In genomic region chr16:75319513-75320401, GRCh38 we compare ENCODE assay signal across 8 cellular contexts.
DNase-seq lines count a peak whose midpoint lies in the region; ATAC-seq and TF ChIP-seq lines count a peak whose summit lies in the region.

No MANE protein-coding gene starts in this region.

- peaks cover 37% of the 10 kb centered on the region for H3K4me1 ChIP-seq in ACC112 (ENCODE audit: control insufficient read depth, insufficient read depth, low read length, unreplicated experiment)

- no peaks in the 10 kb centered on the region for H3K27me3 ChIP-seq in ACC112 (ENCODE audit: insufficient read depth, low read length)

- peak; percentile 86 for ATAC-seq in GM18870 (IDR thresholded peaks at IDR 0.05; ENCODE audit: unreplicated experiment)
- ATAC-seq in HG03095 (IDR thresholded peaks at IDR 0.05; ENCODE audit: unreplicated experiment): peak; percentile 76

- DNase-seq in kidney tubule cell (ENCODE audit: low spot score): peak; percentile 83
- no peak for DNase-seq in NCI-H748 treated with DMSO at 0.1 percent for 48 hours (lab: John Stamatoyannopoulos, UW)
- DNase-seq in activated CD4-positive, alpha-beta T cell treated with anti-CD3 and anti-CD28 coated beads, Interleukin-2, amount 50 U/mL, for 48 hours: no peak
- DNase-seq in NCI-H1105 treated with DMSO at 0.1 percent for 48 hours (lab: John Stamatoyannopoulos, UW): no peak

- TF ChIP-seq CTCF in WI38 (IDR thresholded peaks at IDR 0.05; ENCODE audit: low read depth, low read length): no peak

- H3K27ac ChIP-seq in ACC112 (ENCODE audit: low read depth, low read length): peak overlapping the region; percentile 95

- peak overlapping the region; percentile 64 for H3K4me3 ChIP-seq in ACC112 (ENCODE audit: low read depth, low read length)
- H3K4me3 ChIP-seq in WI38 (ENCODE audit: low read depth, low read length): peak overlapping the region; percentile 51

- peak overlapping the region; percentile 88 for H2AFZ ChIP-seq in ACC112 (ENCODE audit: low read length, unreplicated experiment)

- H3K79me2 ChIP-seq in ACC112 (ENCODE audit: control insufficient read depth, insufficient read depth, low read length, unreplicated experiment): no peaks in the 10 kb centered on the region

- no peaks in the 10 kb centered on the region for H3K36me3 ChIP-seq in ACC112 (ENCODE audit: insufficient read depth, low read length)
